Comparison of ENCODE assay signal across 2 cellular contexts in the genomic region with DNA sequence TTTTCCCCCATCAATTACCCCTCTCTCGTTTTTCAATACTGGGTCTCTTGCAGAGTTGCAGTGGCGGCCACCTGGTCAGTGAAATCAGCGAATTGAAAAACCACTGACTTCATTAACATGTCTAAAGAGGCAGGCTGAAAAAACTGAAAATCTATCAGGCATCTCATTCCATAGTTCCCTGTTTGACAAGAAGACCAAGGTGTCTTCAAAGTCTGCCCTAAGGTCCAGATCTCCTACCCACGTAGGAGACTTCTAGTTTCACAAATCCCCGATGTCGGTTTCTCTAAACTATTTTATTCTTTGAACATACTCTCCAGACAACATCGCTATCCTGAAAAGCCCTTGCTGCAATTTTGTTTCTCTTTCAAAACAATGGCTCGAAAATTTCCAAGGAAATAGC.
TF ChIP-seq lines count a peak whose summit lies in the region.

No MANE protein-coding gene starts in this region.

TF ChIP-seq in HEK293, 187 proteins besides CTCF, POLR2A, EP300 and RAD21 (continues in another document):
- TF ChIP-seq ZNF157 (tag by site-specific recombination; IDR thresholded peaks at IDR 0.05) = no peak
- no peak for TF ChIP-seq EGR2 (tag by site-specific recombination; IDR thresholded peaks at IDR 0.05; ENCODE audit: low read depth)
- TF ChIP-seq ZNF624 (tag by site-specific recombination; IDR thresholded peaks at IDR 0.05) = no peak
- TF ChIP-seq, protein P1, sequence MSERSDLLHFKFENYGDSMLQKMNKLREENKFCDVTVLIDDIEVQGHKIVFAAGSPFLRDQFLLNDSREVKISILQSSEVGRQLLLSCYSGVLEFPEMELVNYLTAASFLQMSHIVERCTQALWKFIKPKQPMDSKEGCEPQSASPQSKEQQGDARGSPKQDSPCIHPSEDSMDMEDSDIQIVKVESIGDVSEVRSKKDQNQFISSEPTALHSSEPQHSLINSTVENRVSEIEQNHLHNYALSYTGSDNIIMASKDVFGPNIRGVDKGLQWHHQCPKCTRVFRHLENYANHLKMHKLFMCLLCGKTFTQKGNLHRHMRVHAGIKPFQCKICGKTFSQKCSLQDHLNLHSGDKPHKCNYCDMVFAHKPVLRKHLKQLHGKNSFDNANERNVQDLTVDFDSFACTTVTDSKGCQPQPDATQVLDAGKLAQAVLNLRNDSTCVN (tag by site-specific recombination; optimal IDR thresholded peaks at IDR 0.05) = no peak
- 0 out of 2 replicates have a peak, but pooled peaks have one; percentile 24 for TF ChIP-seq PRDM1 (tag by site-specific recombination; IDR thresholded peaks at IDR 0.05)
- TF ChIP-seq ZNF792 (tag by site-specific recombination; IDR thresholded peaks at IDR 0.05) = no peak
- no peak for TF ChIP-seq GLIS2 (tag by site-specific recombination; IDR thresholded peaks at IDR 0.05)
- no peak for TF ChIP-seq ZNF23 (tag by site-specific recombination; IDR thresholded peaks at IDR 0.05; ENCODE audit: borderline replicate concordance)
- no peak for TF ChIP-seq ZNF548 (tag by site-specific recombination; IDR thresholded peaks at IDR 0.05)
- TF ChIP-seq, protein P2, sequence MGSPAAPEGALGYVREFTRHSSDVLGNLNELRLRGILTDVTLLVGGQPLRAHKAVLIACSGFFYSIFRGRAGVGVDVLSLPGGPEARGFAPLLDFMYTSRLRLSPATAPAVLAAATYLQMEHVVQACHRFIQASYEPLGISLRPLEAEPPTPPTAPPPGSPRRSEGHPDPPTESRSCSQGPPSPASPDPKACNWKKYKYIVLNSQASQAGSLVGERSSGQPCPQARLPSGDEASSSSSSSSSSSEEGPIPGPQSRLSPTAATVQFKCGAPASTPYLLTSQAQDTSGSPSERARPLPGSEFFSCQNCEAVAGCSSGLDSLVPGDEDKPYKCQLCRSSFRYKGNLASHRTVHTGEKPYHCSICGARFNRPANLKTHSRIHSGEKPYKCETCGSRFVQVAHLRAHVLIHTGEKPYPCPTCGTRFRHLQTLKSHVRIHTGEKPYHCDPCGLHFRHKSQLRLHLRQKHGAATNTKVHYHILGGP (tag by site-specific recombination; IDR thresholded peaks at IDR 0.05) = no peak
- TF ChIP-seq, protein P3, sequence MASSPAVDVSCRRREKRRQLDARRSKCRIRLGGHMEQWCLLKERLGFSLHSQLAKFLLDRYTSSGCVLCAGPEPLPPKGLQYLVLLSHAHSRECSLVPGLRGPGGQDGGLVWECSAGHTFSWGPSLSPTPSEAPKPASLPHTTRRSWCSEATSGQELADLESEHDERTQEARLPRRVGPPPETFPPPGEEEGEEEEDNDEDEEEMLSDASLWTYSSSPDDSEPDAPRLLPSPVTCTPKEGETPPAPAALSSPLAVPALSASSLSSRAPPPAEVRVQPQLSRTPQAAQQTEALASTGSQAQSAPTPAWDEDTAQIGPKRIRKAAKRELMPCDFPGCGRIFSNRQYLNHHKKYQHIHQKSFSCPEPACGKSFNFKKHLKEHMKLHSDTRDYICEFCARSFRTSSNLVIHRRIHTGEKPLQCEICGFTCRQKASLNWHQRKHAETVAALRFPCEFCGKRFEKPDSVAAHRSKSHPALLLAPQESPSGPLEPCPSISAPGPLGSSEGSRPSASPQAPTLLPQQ (tag by site-specific recombination; IDR thresholded peaks at IDR 0.05) = 0 out of 2 replicates have a peak, but pooled peaks have one; percentile 7
- peak; percentile 56 for TF ChIP-seq ZNF335 (tag by site-specific recombination; conservative IDR thresholded peaks at IDR 0.05)
- no peak for TF ChIP-seq YY1 (tag by site-specific recombination; IDR thresholded peaks at IDR 0.05)
- no peak for TF ChIP-seq ZNF114 (tag by site-specific recombination; IDR thresholded peaks at IDR 0.05)
- TF ChIP-seq, protein P4, sequence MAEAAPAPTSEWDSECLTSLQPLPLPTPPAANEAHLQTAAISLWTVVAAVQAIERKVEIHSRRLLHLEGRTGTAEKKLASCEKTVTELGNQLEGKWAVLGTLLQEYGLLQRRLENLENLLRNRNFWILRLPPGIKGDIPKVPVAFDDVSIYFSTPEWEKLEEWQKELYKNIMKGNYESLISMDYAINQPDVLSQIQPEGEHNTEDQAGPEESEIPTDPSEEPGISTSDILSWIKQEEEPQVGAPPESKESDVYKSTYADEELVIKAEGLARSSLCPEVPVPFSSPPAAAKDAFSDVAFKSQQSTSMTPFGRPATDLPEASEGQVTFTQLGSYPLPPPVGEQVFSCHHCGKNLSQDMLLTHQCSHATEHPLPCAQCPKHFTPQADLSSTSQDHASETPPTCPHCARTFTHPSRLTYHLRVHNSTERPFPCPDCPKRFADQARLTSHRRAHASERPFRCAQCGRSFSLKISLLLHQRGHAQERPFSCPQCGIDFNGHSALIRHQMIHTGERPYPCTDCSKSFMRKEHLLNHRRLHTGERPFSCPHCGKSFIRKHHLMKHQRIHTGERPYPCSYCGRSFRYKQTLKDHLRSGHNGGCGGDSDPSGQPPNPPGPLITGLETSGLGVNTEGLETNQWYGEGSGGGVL (tag by site-specific recombination; IDR thresholded peaks at IDR 0.05) = no peak
- no peak for TF ChIP-seq ZNF510 (tag by site-specific recombination; IDR thresholded peaks at IDR 0.05; ENCODE audit: insufficient replicate concordance)
- TF ChIP-seq, protein P5, sequence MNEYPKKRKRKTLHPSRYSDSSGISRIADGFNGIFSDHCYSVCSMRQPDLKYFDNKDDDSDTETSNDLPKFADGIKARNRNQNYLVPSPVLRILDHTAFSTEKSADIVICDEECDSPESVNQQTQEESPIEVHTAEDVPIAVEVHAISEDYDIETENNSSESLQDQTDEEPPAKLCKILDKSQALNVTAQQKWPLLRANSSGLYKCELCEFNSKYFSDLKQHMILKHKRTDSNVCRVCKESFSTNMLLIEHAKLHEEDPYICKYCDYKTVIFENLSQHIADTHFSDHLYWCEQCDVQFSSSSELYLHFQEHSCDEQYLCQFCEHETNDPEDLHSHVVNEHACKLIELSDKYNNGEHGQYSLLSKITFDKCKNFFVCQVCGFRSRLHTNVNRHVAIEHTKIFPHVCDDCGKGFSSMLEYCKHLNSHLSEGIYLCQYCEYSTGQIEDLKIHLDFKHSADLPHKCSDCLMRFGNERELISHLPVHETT (tag by site-specific recombination; IDR thresholded peaks at IDR 0.05) = no peak
- no peak for TF ChIP-seq ZNF521 (tag by site-specific recombination; IDR thresholded peaks at IDR 0.05)
- TF ChIP-seq, protein P6, sequence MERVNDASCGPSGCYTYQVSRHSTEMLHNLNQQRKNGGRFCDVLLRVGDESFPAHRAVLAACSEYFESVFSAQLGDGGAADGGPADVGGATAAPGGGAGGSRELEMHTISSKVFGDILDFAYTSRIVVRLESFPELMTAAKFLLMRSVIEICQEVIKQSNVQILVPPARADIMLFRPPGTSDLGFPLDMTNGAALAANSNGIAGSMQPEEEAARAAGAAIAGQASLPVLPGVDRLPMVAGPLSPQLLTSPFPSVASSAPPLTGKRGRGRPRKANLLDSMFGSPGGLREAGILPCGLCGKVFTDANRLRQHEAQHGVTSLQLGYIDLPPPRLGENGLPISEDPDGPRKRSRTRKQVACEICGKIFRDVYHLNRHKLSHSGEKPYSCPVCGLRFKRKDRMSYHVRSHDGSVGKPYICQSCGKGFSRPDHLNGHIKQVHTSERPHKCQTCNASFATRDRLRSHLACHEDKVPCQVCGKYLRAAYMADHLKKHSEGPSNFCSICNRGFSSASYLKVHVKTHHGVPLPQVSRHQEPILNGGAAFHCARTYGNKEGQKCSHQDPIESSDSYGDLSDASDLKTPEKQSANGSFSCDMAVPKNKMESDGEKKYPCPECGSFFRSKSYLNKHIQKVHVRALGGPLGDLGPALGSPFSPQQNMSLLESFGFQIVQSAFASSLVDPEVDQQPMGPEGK (tag by site-specific recombination; IDR thresholded peaks at IDR 0.05) = no peak
- TF ChIP-seq GLI4 (tag by site-specific recombination; IDR thresholded peaks at IDR 0.05) = no peak

TF ChIP-seq in GM12878, 131 proteins besides CTCF, POLR2A, EP300 and RAD21:
- no peak for TF ChIP-seq BCL11A (IDR thresholded peaks at IDR 0.05; ENCODE audit: low read depth, low read length)
- no peak for TF ChIP-seq RBBP5 (conservative IDR thresholded peaks at IDR 0.05)
- no peak for TF ChIP-seq POLR2AphosphoS5 (IDR thresholded peaks at IDR 0.05; ENCODE audit: low read length)
- TF ChIP-seq TCF12 (IDR thresholded peaks at IDR 0.05; ENCODE audit: low read depth, low read length) = 0 out of 2 replicates have a peak, but pooled peaks have one; percentile 24
- TF ChIP-seq NFIC (IDR thresholded peaks at IDR 0.05; ENCODE audit: low read depth, low read length) = no peak
- no peak for TF ChIP-seq SREBF1 (IDR thresholded peaks at IDR 0.05; ENCODE audit: low read length)
- no peak for TF ChIP-seq KAT2A (conservative IDR thresholded peaks at IDR 0.05; ENCODE audit: control insufficient read depth, low read depth, low read length)
